In genomic region chr4:78781086-78781630, GRCh38 we compare ENCODE assay signal across 1 cellular context.
TF ChIP-seq lines count a peak whose summit lies in the region.

No MANE protein-coding gene starts in this region.

TF ChIP-seq in K562, 482 proteins besides CTCF, POLR2A, EP300 and RAD21 (continued from another document and continues in another):
- TF ChIP-seq, protein P1, sequence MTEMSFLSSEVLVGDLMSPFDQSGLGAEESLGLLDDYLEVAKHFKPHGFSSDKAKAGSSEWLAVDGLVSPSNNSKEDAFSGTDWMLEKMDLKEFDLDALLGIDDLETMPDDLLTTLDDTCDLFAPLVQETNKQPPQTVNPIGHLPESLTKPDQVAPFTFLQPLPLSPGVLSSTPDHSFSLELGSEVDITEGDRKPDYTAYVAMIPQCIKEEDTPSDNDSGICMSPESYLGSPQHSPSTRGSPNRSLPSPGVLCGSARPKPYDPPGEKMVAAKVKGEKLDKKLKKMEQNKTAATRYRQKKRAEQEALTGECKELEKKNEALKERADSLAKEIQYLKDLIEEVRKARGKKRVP (CRISPR knock-in tag; IDR thresholded peaks at IDR 0.05), result no peak
- TF ChIP-seq PHF21A (IDR thresholded peaks at IDR 0.05; ENCODE audit: borderline replicate concordance, low read depth), result no peak
- TF ChIP-seq TFAP4 (CRISPR knock-in tag; IDR thresholded peaks at IDR 0.05; ENCODE audit: borderline replicate concordance), result no peak
- TF ChIP-seq SRSF1 (IDR thresholded peaks at IDR 0.05; ENCODE audit: low read depth, low read length), result no peak
- TF ChIP-seq HNRNPL (IDR thresholded peaks at IDR 0.05; ENCODE audit: low read depth, low read length), result no peak
- no peak for TF ChIP-seq BRD9 (IDR thresholded peaks at IDR 0.05; ENCODE audit: low read depth, partially characterized antibody)
- TF ChIP-seq KDM4B (IDR thresholded peaks at IDR 0.05; ENCODE audit: borderline replicate concordance in 2 of 2, low read depth in 1 of 2), result no peak
- TF ChIP-seq BCOR (IDR thresholded peaks at IDR 0.05), result no peak
- TF ChIP-seq ZBTB43 (CRISPR knock-in tag; IDR thresholded peaks at IDR 0.05), result no peak
- no peak for TF ChIP-seq E2F6 (IDR thresholded peaks at IDR 0.05; ENCODE audit: borderline replicate concordance in 1 of 2, extremely low read depth in 1 of 2, insufficient read depth in 1 of 2, insufficient read length in 1 of 2, low read depth in 1 of 2, low read length in 1 of 2, poor library complexity in 1 of 2, severe bottlenecking in 1 of 2)
- TF ChIP-seq BRF2 (IDR thresholded peaks at IDR 0.05; ENCODE audit: borderline replicate concordance, insufficient read depth, insufficient read length), result no peak
- TF ChIP-seq EWSR1 (IDR thresholded peaks at IDR 0.05; ENCODE audit: borderline replicate concordance, low read depth, partially characterized antibody), result no peak
- TF ChIP-seq NFE2 (IDR thresholded peaks at IDR 0.05; ENCODE audit: low read depth), result no peak
- TF ChIP-seq, protein P2, sequence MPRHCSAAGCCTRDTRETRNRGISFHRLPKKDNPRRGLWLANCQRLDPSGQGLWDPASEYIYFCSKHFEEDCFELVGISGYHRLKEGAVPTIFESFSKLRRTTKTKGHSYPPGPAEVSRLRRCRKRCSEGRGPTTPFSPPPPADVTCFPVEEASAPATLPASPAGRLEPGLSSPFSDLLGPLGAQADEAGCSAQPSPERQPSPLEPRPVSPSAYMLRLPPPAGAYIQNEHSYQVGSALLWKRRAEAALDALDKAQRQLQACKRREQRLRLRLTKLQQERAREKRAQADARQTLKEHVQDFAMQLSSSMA (CRISPR knock-in tag; IDR thresholded peaks at IDR 0.05), result no peak
- TF ChIP-seq, protein P3, sequence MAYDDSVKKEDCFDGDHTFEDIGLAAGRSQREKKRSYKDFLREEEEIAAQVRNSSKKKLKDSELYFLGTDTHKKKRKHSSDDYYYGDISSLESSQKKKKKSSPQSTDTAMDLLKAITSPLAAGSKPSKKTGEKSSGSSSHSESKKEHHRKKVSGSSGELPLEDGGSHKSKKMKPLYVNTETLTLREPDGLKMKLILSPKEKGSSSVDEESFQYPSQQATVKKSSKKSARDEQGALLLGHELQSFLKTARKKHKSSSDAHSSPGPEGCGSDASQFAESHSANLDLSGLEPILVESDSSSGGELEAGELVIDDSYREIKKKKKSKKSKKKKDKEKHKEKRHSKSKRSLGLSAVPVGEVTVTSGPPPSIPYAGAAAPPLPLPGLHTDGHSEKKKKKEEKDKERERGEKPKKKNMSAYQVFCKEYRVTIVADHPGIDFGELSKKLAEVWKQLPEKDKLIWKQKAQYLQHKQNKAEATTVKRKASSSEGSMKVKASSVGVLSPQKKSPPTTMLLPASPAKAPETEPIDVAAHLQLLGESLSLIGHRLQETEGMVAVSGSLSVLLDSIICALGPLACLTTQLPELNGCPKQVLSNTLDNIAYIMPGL (CRISPR knock-in tag; IDR thresholded peaks at IDR 0.05), result no peak
- TF ChIP-seq XRCC5 (IDR thresholded peaks at IDR 0.05; ENCODE audit: low read depth, low read length), result no peak
- no peak for TF ChIP-seq ZNF695 (CRISPR knock-in tag; IDR thresholded peaks at IDR 0.05)
- TF ChIP-seq XRCC4 (IDR thresholded peaks at IDR 0.05; ENCODE audit: extremely low read depth, insufficient read depth, insufficient read length), result no peak
- no peak for TF ChIP-seq CC2D1A (IDR thresholded peaks at IDR 0.05)
- peak in 1 of 2 experiments; percentile 79; a peak in 2 of 4 replicates for TF ChIP-seq HDAC1 (IDR thresholded peaks at IDR 0.05)
- TF ChIP-seq SMC3 (conservative IDR thresholded peaks at IDR 0.05; ENCODE audit: insufficient read depth, low read depth, low read length), result no peak
- peak; percentile 16; the same call in 1 of the 2 replicates for TF ChIP-seq PML (IDR thresholded peaks at IDR 0.05; ENCODE audit: low read length)
- no peak for TF ChIP-seq YBX1 (IDR thresholded peaks at IDR 0.05)
- no peak for TF ChIP-seq ZFP1 (CRISPR knock-in tag; IDR thresholded peaks at IDR 0.05)
- TF ChIP-seq, protein P4, sequence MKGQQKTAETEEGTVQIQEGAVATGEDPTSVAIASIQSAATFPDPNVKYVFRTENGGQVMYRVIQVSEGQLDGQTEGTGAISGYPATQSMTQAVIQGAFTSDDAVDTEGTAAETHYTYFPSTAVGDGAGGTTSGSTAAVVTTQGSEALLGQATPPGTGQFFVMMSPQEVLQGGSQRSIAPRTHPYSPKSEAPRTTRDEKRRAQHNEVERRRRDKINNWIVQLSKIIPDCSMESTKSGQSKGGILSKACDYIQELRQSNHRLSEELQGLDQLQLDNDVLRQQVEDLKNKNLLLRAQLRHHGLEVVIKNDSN (CRISPR knock-in tag; IDR thresholded peaks at IDR 0.05), result no peak
- TF ChIP-seq RBBP5 (IDR thresholded peaks at IDR 0.05; ENCODE audit: borderline replicate concordance, insufficient read depth, low read length, poor library complexity, severe bottlenecking), result no peak
- TF ChIP-seq NONO (IDR thresholded peaks at IDR 0.05; ENCODE audit: low read depth in 2 of 2, low read length in 1 of 2), result no peak
- TF ChIP-seq, protein P5, sequence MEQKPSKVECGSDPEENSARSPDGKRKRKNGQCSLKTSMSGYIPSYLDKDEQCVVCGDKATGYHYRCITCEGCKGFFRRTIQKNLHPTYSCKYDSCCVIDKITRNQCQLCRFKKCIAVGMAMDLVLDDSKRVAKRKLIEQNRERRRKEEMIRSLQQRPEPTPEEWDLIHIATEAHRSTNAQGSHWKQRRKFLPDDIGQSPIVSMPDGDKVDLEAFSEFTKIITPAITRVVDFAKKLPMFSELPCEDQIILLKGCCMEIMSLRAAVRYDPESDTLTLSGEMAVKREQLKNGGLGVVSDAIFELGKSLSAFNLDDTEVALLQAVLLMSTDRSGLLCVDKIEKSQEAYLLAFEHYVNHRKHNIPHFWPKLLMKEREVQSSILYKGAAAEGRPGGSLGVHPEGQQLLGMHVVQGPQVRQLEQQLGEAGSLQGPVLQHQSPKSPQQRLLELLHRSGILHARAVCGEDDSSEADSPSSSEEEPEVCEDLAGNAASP (IDR thresholded peaks at IDR 0.05), result no peak
- TF ChIP-seq CEBPB (tag; IDR thresholded peaks at IDR 0.05), result no peak
- TF ChIP-seq ARID2 (IDR thresholded peaks at IDR 0.05), result no peak
- no peak for TF ChIP-seq RBM14 (IDR thresholded peaks at IDR 0.05; ENCODE audit: borderline replicate concordance, insufficient read depth, low read depth, low read length)
- no peak for TF ChIP-seq NCOA6 (IDR thresholded peaks at IDR 0.05)
- TF ChIP-seq, protein P6, sequence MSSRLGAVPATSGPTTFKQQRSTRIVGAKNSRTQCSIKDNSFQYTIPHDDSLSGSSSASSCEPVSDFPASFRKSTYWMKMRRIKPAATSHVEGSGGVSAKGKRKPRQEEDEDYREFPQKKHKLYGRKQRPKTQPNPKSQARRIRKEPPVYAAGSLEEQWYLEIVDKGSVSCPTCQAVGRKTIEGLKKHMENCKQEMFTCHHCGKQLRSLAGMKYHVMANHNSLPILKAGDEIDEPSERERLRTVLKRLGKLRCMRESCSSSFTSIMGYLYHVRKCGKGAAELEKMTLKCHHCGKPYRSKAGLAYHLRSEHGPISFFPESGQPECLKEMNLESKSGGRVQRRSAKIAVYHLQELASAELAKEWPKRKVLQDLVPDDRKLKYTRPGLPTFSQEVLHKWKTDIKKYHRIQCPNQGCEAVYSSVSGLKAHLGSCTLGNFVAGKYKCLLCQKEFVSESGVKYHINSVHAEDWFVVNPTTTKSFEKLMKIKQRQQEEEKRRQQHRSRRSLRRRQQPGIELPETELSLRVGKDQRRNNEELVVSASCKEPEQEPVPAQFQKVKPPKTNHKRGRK (tag; IDR thresholded peaks at IDR 0.05), result no peak
- TF ChIP-seq EZH2 (IDR thresholded peaks at IDR 0.05; ENCODE audit: borderline replicate concordance, low read depth, low read length), result no peak
- no peak for TF ChIP-seq TAF9B (IDR thresholded peaks at IDR 0.05; ENCODE audit: partially characterized antibody)
- TF ChIP-seq CBFA2T2 (conservative IDR thresholded peaks at IDR 0.05), result peak; percentile 27; the same call in 1 of the 2 replicates
- no peak for TF ChIP-seq L3MBTL2 (IDR thresholded peaks at IDR 0.05)
- no peak for TF ChIP-seq MTA3 (IDR thresholded peaks at IDR 0.05; ENCODE audit: borderline replicate concordance)
- no peak for TF ChIP-seq ZNF146 (CRISPR knock-in tag; IDR thresholded peaks at IDR 0.05; ENCODE audit: unreplicated experiment)
- TF ChIP-seq, protein P7, sequence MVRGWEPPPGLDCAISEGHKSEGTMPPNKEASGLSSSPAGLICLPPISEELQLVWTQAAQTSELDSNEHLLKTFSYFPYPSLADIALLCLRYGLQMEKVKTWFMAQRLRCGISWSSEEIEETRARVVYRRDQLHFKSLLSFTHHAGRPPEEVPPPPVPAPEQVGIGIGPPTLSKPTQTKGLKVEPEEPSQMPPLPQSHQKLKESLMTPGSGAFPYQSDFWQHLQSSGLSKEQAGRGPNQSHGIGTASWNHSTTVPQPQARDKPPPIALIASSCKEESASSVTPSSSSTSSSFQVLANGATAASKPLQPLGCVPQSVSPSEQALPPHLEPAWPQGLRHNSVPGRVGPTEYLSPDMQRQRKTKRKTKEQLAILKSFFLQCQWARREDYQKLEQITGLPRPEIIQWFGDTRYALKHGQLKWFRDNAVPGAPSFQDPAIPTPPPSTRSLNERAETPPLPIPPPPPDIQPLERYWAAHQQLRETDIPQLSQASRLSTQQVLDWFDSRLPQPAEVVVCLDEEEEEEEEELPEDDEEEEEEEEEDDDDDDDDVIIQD (CRISPR knock-in tag; IDR thresholded peaks at IDR 0.05), result no peak
- TF ChIP-seq, protein P8, sequence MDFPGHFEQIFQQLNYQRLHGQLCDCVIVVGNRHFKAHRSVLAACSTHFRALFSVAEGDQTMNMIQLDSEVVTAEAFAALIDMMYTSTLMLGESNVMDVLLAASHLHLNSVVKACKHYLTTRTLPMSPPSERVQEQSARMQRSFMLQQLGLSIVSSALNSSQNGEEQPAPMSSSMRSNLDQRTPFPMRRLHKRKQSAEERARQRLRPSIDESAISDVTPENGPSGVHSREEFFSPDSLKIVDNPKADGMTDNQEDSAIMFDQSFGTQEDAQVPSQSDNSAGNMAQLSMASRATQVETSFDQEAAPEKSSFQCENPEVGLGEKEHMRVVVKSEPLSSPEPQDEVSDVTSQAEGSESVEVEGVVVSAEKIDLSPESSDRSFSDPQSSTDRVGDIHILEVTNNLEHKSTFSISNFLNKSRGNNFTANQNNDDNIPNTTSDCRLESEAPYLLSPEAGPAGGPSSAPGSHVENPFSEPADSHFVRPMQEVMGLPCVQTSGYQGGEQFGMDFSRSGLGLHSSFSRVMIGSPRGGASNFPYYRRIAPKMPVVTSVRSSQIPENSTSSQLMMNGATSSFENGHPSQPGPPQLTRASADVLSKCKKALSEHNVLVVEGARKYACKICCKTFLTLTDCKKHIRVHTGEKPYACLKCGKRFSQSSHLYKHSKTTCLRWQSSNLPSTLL (IDR thresholded peaks at IDR 0.05), result no peak
- TF ChIP-seq, protein P9, sequence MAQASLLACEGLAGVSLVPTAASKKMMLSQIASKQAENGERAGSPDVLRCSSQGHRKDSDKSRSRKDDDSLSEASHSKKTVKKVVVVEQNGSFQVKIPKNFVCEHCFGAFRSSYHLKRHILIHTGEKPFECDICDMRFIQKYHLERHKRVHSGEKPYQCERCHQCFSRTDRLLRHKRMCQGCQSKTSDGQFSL (CRISPR knock-in tag; IDR thresholded peaks at IDR 0.05), result no peak
- TF ChIP-seq, protein P9 (tag; IDR thresholded peaks at IDR 0.05), result no peak
- TF ChIP-seq HDAC6 (IDR thresholded peaks at IDR 0.05; ENCODE audit: low read depth, low read length), result no peak
- TF ChIP-seq NCOA2 (IDR thresholded peaks at IDR 0.05; ENCODE audit: partially characterized antibody in 2 of 2), result no peak
- TF ChIP-seq, protein P10, sequence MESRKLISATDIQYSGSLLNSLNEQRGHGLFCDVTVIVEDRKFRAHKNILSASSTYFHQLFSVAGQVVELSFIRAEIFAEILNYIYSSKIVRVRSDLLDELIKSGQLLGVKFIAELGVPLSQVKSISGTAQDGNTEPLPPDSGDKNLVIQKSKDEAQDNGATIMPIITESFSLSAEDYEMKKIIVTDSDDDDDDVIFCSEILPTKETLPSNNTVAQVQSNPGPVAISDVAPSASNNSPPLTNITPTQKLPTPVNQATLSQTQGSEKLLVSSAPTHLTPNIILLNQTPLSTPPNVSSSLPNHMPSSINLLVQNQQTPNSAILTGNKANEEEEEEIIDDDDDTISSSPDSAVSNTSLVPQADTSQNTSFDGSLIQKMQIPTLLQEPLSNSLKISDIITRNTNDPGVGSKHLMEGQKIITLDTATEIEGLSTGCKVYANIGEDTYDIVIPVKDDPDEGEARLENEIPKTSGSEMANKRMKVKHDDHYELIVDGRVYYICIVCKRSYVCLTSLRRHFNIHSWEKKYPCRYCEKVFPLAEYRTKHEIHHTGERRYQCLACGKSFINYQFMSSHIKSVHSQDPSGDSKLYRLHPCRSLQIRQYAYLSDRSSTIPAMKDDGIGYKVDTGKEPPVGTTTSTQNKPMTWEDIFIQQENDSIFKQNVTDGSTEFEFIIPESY (CRISPR knock-in tag; IDR thresholded peaks at IDR 0.05), result 0 out of 2 replicates have a peak, but pooled peaks have one; percentile 3
- no peak for TF ChIP-seq CHD2 (IDR thresholded peaks at IDR 0.05; ENCODE audit: low read depth, low read length)
